ENCODE assay signal across 33 cellular contexts in genomic region chr1:206435450-206435849, GRCh38. TPM values are rescaled to one million over a fixed set of nuclear protein-coding genes. Genes with fewer than 3 reads are reported as not detected.
DNase-seq lines count a peak whose midpoint lies in the region; ATAC-seq and TF ChIP-seq lines count a peak whose summit lies in the region.
"Had no signal": no experiment of that assay in that cellular context is flagged by ENCODE, and none has a peak within 500 bp of the region (broad histone marks: within the 10 kb centered on the region; RNA-seq: fewer than 3 reads in every experiment).

No MANE protein-coding gene starts in this region.

- no peak overlapping the region for H3K27ac ChIP-seq in IMR-90 (ENCODE audit: insufficient read depth, low read length)
- H3K27ac ChIP-seq: BLaER1 treated with 17β-estradiol and CSF1 and Interleukin-3, amounts not matched to agents 10 nM and 100 nM; heart left ventricle; neutrophil; right lobe of liver; RWPE1; SJSA1; tibial nerve had no signal

- in situ Hi-C loops in IMR-90 (cut with MboI; ENCODE audit: low sequenced_read_pairs) = no loop called here

- peaks cover 9% of the 10 kb centered on the region for H3K9me1 ChIP-seq in IMR-90 (ENCODE audit: insufficient read depth, low read length)

- no peak overlapping the region for H2AK9ac ChIP-seq in IMR-90 (replicated peaks; ENCODE audit: low read depth, low read length, poor library complexity)

- peaks cover 2% of the 10 kb centered on the region; the same call in 1 of the 2 replicates for H3K4me1 ChIP-seq in IMR-90 (ENCODE audit: control insufficient read depth, insufficient read depth, low read length)

- H3K4me3 Mint-ChIP-seq in activated naive CD8-positive, alpha-beta T cell treated with anti-CD3 and anti-CD28 coated beads, Interleukin-2, amount 50 U/mL, for 24 hours = no peak overlapping the region
- H3K4me3 Mint-ChIP-seq in activated naive CD8-positive, alpha-beta T cell treated with anti-CD3 and anti-CD28 coated beads for 36 hours = no peak overlapping the region
- H3K4me3 Mint-ChIP-seq: activated naive CD8-positive, alpha-beta T cell treated with anti-CD3 and anti-CD28 coated beads, Interleukin-2, amount 10 ng/mL, durations not matched to agents 7 days and 5 days; IgD-negative memory B cell; WTC11 had no signal

- H3K4me1 Mint-ChIP-seq in activated naive CD8-positive, alpha-beta T cell treated with anti-CD3 and anti-CD28 coated beads, Interleukin-2, amount 50 U/mL, for 24 hours = no peaks in the 10 kb centered on the region
- H3K4me1 Mint-ChIP-seq in activated naive CD8-positive, alpha-beta T cell treated with anti-CD3 and anti-CD28 coated beads for 36 hours = no peaks in the 10 kb centered on the region
- H3K4me1 Mint-ChIP-seq: IgD-negative memory B cell, WTC11 had no signal

- peaks cover 32% of the 10 kb centered on the region for H3K36me3 ChIP-seq in IMR-90 (ENCODE audit: control insufficient read depth, insufficient read depth, low read length)

- H3K9me3 Mint-ChIP-seq in activated naive CD8-positive, alpha-beta T cell treated with anti-CD3 and anti-CD28 coated beads, Interleukin-2, amount 50 U/mL, for 24 hours = no peaks in the 10 kb centered on the region
- no peaks in the 10 kb centered on the region for H3K9me3 Mint-ChIP-seq in activated naive CD8-positive, alpha-beta T cell treated with anti-CD3 and anti-CD28 coated beads for 36 hours
- H3K9me3 Mint-ChIP-seq: activated naive CD8-positive, alpha-beta T cell treated with anti-CD3 and anti-CD28 coated beads, Interleukin-2, amount 10 ng/mL, durations not matched to agents 7 days and 5 days; IgD-negative memory B cell; WTC11 had no signal

- no peak overlapping the region for H2BK5ac ChIP-seq in IMR-90 (ENCODE audit: low read depth, low read length, poor library complexity, severe bottlenecking)

- H3K36me3 Mint-ChIP-seq in activated naive CD8-positive, alpha-beta T cell treated with anti-CD3 and anti-CD28 coated beads, Interleukin-2, amount 50 U/mL, for 24 hours (ENCODE audit: low read depth) = peaks cover 26% of the 10 kb centered on the region
- peaks cover 8% of the 10 kb centered on the region for H3K36me3 Mint-ChIP-seq in activated naive CD8-positive, alpha-beta T cell treated with anti-CD3 and anti-CD28 coated beads for 36 hours

- H4K20me1 ChIP-seq in IMR-90 (ENCODE audit: insufficient read depth, low read length) = peaks cover 3% of the 10 kb centered on the region; the same call in 1 of the 2 replicates

- CTCF ChIA-PET in IMR-90 (lab: Yijun Ruan, JAX) = no interaction called here

- TF ChIP-seq POLR2A in IMR-90 (IDR thresholded peaks at IDR 0.05; ENCODE audit: low read depth, low read length) = no peak

- H3K9me3 ChIP-seq in IMR-90 (ENCODE audit: control insufficient read depth, insufficient read depth, low read length) = no peaks in the 10 kb centered on the region
- H3K9me3 ChIP-seq: BLaER1 treated with 17β-estradiol and CSF1 and Interleukin-3, amounts not matched to agents 10 nM and 100 nM; heart left ventricle; neutrophil; right lobe of liver; SJSA1; tibial nerve had no signal

- H2BK120ac ChIP-seq in IMR-90 (ENCODE audit: low read depth, low read length) = no peak overlapping the region

- H3K79me1 ChIP-seq in IMR-90 (ENCODE audit: low read depth in 1 of 2, low read length in 2 of 2) = peaks cover 0 to 4% of the 10 kb centered on the region in 2 experiments; a peak in 1 of 4 replicates

- H2AK5ac ChIP-seq in IMR-90 (ENCODE audit: low read depth, low read length) = 0 out of 2 replicates have a peak overlapping the region, but pooled peaks have one; percentile 16

- H2AFZ ChIP-seq in IMR-90 (replicated peaks; ENCODE audit: low read length, poor library complexity) = no peak overlapping the region

- dilution Hi-C loops in IMR-90 (cut with HindIII; ENCODE audit: low sequenced_read_pairs, unreplicated experiment) = no loop called here

- no peak overlapping the region for H3K18ac ChIP-seq in IMR-90 (ENCODE audit: low read depth, low read length)

- H2BK20ac ChIP-seq in IMR-90 (ENCODE audit: low read depth, low read length) = no peak overlapping the region

- H3K14ac ChIP-seq in IMR-90 (replicated peaks; ENCODE audit: low read depth, low read length) = no peak overlapping the region

- POLR2A ChIA-PET in IMR-90 (lab: Charles Lee; ENCODE audit: unreplicated experiment) = no interaction called here

- H2BK15ac ChIP-seq in IMR-90 (ENCODE audit: low read depth, low read length) = no peak overlapping the region

- H3K4me3 ChIP-seq in IMR-90 (ENCODE audit: insufficient read depth, low read depth, low read length) (no peak overlapping the region), epithelial cell of esophagus (ENCODE audit: low read length) (no peak overlapping the region)
- H3K4me3 ChIP-seq: BLaER1 treated with 17β-estradiol and CSF1 and Interleukin-3, amounts not matched to agents 10 nM and 100 nM; heart left ventricle; right lobe of liver; SJSA1; tibial nerve had no signal

- H4K8ac ChIP-seq in IMR-90 (ENCODE audit: low read depth in 2 of 2, low read length in 2 of 2) = no peak overlapping the region

- no peak for TF ChIP-seq CTCF in IMR-90 (conservative IDR thresholded peaks at IDR 0.05; ENCODE audit: low read depth, low read length)
- no peak for TF ChIP-seq CTCF in epithelial cell of esophagus (IDR thresholded peaks at IDR 0.05; ENCODE audit: insufficient read depth, low read depth, low read length, missing control alignments)

- intact Hi-C loops in IMR-90 (cut with micrococcal nuclease) = no loop called here

- 0 out of 2 replicates have a peak overlapping the region, but pooled peaks have one; percentile 38 for H3K23ac ChIP-seq in IMR-90 (ENCODE audit: low read depth, low read length)

- H3K27ac Mint-ChIP-seq in activated naive CD8-positive, alpha-beta T cell treated with anti-CD3 and anti-CD28 coated beads, Interleukin-2, amount 50 U/mL, for 24 hours = no peak overlapping the region
- H3K27ac Mint-ChIP-seq in activated naive CD8-positive, alpha-beta T cell treated with anti-CD3 and anti-CD28 coated beads for 36 hours = no peak overlapping the region
- H3K27ac Mint-ChIP-seq: activated naive CD8-positive, alpha-beta T cell treated with anti-CD3 and anti-CD28 coated beads, Interleukin-2, amount 10 ng/mL, durations not matched to agents 7 days and 5 days; IgD-negative memory B cell; progenitor cell of endocrine pancreas; WTC11 had no signal

- peak; percentile 49 for ATAC-seq in activated naive CD8-positive, alpha-beta T cell treated with anti-CD3 and anti-CD28 coated beads, Interleukin-2, amount 50 U/mL, for 24 hours
- ATAC-seq in IMR-90 (ENCODE audit: low read depth) (no peak; the same call in 1 of the 2 replicates), HG02852 (IDR thresholded peaks at IDR 0.05; ENCODE audit: unreplicated experiment) (no peak)
- ATAC-seq: heart left ventricle, right lobe of liver, WTC11 had no signal

- H3K27me3 ChIP-seq in IMR-90 (ENCODE audit: control insufficient read depth, insufficient read depth, low read length) = no peaks in the 10 kb centered on the region
- H3K27me3 ChIP-seq: BLaER1 treated with 17β-estradiol and CSF1 and Interleukin-3, amounts not matched to agents 10 nM and 100 nM; heart left ventricle; neutrophil; right lobe of liver; SJSA1; tibial nerve had no signal

- H4K91ac ChIP-seq in IMR-90 (ENCODE audit: insufficient read depth, low read depth, low read length) = no peak overlapping the region

- no peak for DNase-seq in activated naive CD8-positive, alpha-beta T cell treated with anti-CD3 and anti-CD28 coated beads, Interleukin-2, amount 50 U/mL, for 24 hours
- no peak for DNase-seq in activated naive CD8-positive, alpha-beta T cell treated with anti-CD3 and anti-CD28 coated beads for 36 hours
- DNase-seq in IMR-90 (peak; percentile 33), epithelial cell of esophagus (ENCODE audit: low read depth) (peak; percentile 40), DMS153 treated with DMSO at 0.1 percent for 48 hours (lab: John Stamatoyannopoulos, UW; ENCODE audit: unreplicated experiment) (no peak), UCSD-AML1 (lab: John Stamatoyannopoulos, UW; ENCODE audit: unreplicated experiment) (no peak)
- DNase-seq: activated effector memory CD4-positive, alpha-beta T cell treated with Interleukin-2 at 50 U/mL for 16 hours; activated naive CD8-positive, alpha-beta T cell treated with anti-CD3 and anti-CD28 coated beads, Interleukin-2, amount 10 ng/mL, durations not matched to agents 7 days and 5 days; caudate nucleus; COR-L47; cortex of kidney; DMS53; effector memory CD4-positive, alpha-beta T cell; foreskin fibroblast; GDM1; heart left ventricle; kidney; NCI-H1092; NCI-H1694 treated with DMSO at 0.1 percent for 48 hours; NCI-H2171; NCI-H82; right lobe of liver; stimulated activated CD8-positive, alpha-beta memory T cell treated with anti-CD3 and anti-CD28 coated beads, Interleukin-4, amount 100 ng/mL, for 48 hours; T-helper 9 cell had no signal

- WGBS in IMR-90 (ENCODE audit: extremely low coverage in 2 of 2, insufficient read length in 1 of 2), 2 experiments = no CpG with 5 or more reads among the region's 1 CpG

- H4K5ac ChIP-seq in IMR-90 (ENCODE audit: low read depth, low read length) = no peak overlapping the region

- H3K4me2 ChIP-seq in IMR-90 (ENCODE audit: low read depth, low read length) = no peak overlapping the region
- H3K4me2 ChIP-seq: BLaER1 treated with 17β-estradiol and CSF1 and Interleukin-3, amounts not matched to agents 10 nM and 100 nM had no signal

- no peak overlapping the region for H3K9ac ChIP-seq in IMR-90 (ENCODE audit: low read depth, low read length)
- H3K9ac ChIP-seq: BLaER1 treated with 17β-estradiol and CSF1 and Interleukin-3, amounts not matched to agents 10 nM and 100 nM had no signal

- TF ChIP-seq RAD21 in IMR-90 (IDR thresholded peaks at IDR 0.05; ENCODE audit: low read length) = no peak

- H3K4ac ChIP-seq in IMR-90 (ENCODE audit: low read depth, low read length) = no peak overlapping the region

- BruUV-seq in IMR-90 (replicated peaks; lab: Mats Ljungman, UMichigan) = no TSS peak

- no peak overlapping the region for H3K56ac ChIP-seq in IMR-90 (ENCODE audit: extremely low read depth, insufficient read depth, low read length)

- no peaks in the 10 kb centered on the region for H3K27me3 Mint-ChIP-seq in activated naive CD8-positive, alpha-beta T cell treated with anti-CD3 and anti-CD28 coated beads, Interleukin-2, amount 50 U/mL, for 24 hours
- no peaks in the 10 kb centered on the region for H3K27me3 Mint-ChIP-seq in activated naive CD8-positive, alpha-beta T cell treated with anti-CD3 and anti-CD28 coated beads for 36 hours
- H3K27me3 Mint-ChIP-seq: activated naive CD8-positive, alpha-beta T cell treated with anti-CD3 and anti-CD28 coated beads, Interleukin-2, amount 10 ng/mL, durations not matched to agents 7 days and 5 days; IgD-negative memory B cell; progenitor cell of endocrine pancreas had no signal

RNA-seq across cellular contexts. Expression of gene IKBKE, which starts 34.8 kb away (rescaled TPM):
- total RNA-seq in activated naive CD8-positive, alpha-beta T cell treated with anti-CD3 and anti-CD28 coated beads for 36 hours = 10 to 100 TPM; 18.7 to 19.8 TPM
- 21.4 and 24.0 TPM in 2 replicates for total RNA-seq in IMR-90 (2012; rRNA removed)
- polyA plus RNA-seq in IMR-90 (2012; rRNA removed) = 20.3 and 21.0 TPM in 2 replicates
- 14.8 and 17.1 TPM in 2 replicates for polyA plus RNA-seq in IMR-90 (2012; cell fraction: cytosol; rRNA removed)
- 47.3 and 62.4 TPM in 2 replicates for polyA plus RNA-seq in IMR-90 (2012; cell fraction: nucleus; rRNA removed; ENCODE audit: low replicate concordance)

Comparison
In these comparisons a context has a peak if more than half of its experiments do, and no peak if none do; other contexts are left out.
1. DNase-seq: peak in IMR-90 (single experiment) and epithelial cell of esophagus (single experiment); none in activated naive CD8-positive, alpha-beta T cell treated with anti-CD3 and anti-CD28 coated beads, Interleukin-2, amount 50 U/mL, for 24 hours (single experiment), activated naive CD8-positive, alpha-beta T cell treated with anti-CD3 and anti-CD28 coated beads for 36 hours (single experiment), DMS153 treated with DMSO at 0.1 percent for 48 hours (single experiment) and UCSD-AML1 (single experiment).